ENCODE assay signal across 16 cellular contexts in the genomic region with DNA sequence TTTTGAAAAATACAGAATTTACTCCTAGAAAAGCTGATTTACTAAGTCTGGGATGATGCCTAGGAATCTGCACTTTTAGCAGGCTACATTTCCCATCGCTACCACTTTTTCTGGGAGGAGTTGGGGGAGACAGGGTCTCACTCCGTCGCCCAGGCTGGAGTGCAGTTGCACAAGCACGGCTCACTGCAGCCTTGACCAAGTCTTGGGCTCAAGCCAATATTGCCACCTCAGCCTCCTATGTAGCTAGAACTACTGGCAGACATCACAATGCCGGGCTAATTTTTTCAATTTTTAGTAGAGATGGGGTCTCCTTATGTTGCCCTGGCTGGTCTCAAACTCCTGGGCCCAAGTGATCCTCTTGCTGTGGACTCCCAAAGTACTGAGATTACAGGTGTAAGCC.
DNase-seq lines count a peak whose midpoint lies in the region; ATAC-seq, FAIRE-seq and TF ChIP-seq lines count a peak whose summit lies in the region.
"Had no signal": no experiment of that assay in that cellular context is flagged by ENCODE, and none has a peak within 500 bp of the region (broad histone marks: within the 10 kb centered on the region; RNA-seq: fewer than 3 reads in every experiment).

No MANE protein-coding gene starts in this region.

- H2BK12ac ChIP-seq in H9 (ENCODE audit: insufficient read length, low read depth, low read length), result no peak overlapping the region

- CTCF ChIA-PET in HepG2 (lab: Yijun Ruan, JAX; ENCODE audit: low intra/inter-chr PET ratio, low total read pairs), result no interaction called here
- CTCF ChIA-PET in activated naive CD4-positive, alpha-beta T cell treated with anti-CD3 and anti-CD28 coated beads, Interleukin-2, amount 10 ng/mL, durations not matched to agents 7 days and 5 days (lab: Charles Lee), result no interaction called here

- H3K14ac ChIP-seq in H9 (ENCODE audit: insufficient read depth, low read length), result no peak overlapping the region

- H3K4me1 ChIP-seq in right lobe of liver (peaks cover 0 to 11% (median 0%) of the 10 kb centered on the region in 4 donors), HepG2 (ENCODE audit: insufficient read depth, low read length) (peaks cover 18% of the 10 kb centered on the region), fibroblast of lung (ENCODE audit: control insufficient read depth, extremely low read depth, insufficient read depth, low read length) (no peaks in the 10 kb centered on the region), left lung (no peaks in the 10 kb centered on the region), testis (no peaks in the 10 kb centered on the region), endodermal cell (ENCODE audit: control insufficient read depth, insufficient read depth, low read length) (no peaks in the 10 kb centered on the region), H9 (ENCODE audit: insufficient read depth, low read length) (no peaks in the 10 kb centered on the region)

- no peaks in the 10 kb centered on the region for H3K4me1 Mint-ChIP-seq in endodermal cell
- H3K4me1 Mint-ChIP-seq in activated naive CD4-positive, alpha-beta T cell treated with anti-CD3 and anti-CD28 coated beads, Interleukin-2, amount 10 ng/mL, durations not matched to agents 7 days and 5 days, result no peaks in the 10 kb centered on the region
- H3K4me1 Mint-ChIP-seq in H9, result 0 out of 4 replicates have a peak, but pooled peaks cover 0 to 3% of the 10 kb centered on the region in 2 experiments
- H3K4me1 Mint-ChIP-seq: CD4-positive, CD25-positive, alpha-beta regulatory T cell had no signal

- H3K27ac Mint-ChIP-seq in endodermal cell, result no peak overlapping the region
- no peak overlapping the region for H3K27ac Mint-ChIP-seq in activated naive CD4-positive, alpha-beta T cell treated with anti-CD3 and anti-CD28 coated beads, Interleukin-2, amount 10 ng/mL, durations not matched to agents 7 days and 5 days
- H3K27ac Mint-ChIP-seq in H9, result no peak overlapping the region; a peak in 1 of 7 replicates
- H3K27ac Mint-ChIP-seq: CD4-positive, CD25-positive, alpha-beta regulatory T cell; HFFc6 had no signal

- H2AK5ac ChIP-seq in H9 (ENCODE audit: insufficient read length, low read length), result no peak overlapping the region

- no peaks in the 10 kb centered on the region for H3K79me1 ChIP-seq in H9 (ENCODE audit: insufficient read depth, low read depth, low read length, poor library complexity, severe bottlenecking)

- no peak overlapping the region for H3K9ac ChIP-seq in HepG2 (ENCODE audit: insufficient read depth, low read depth, low read length)
- H3K9ac ChIP-seq in fibroblast of lung (ENCODE audit: insufficient read depth, low read length), result no peak overlapping the region
- H3K9ac ChIP-seq in endodermal cell (ENCODE audit: extremely low read depth, low read length, poor library complexity, severe bottlenecking), result no peak overlapping the region
- H3K9ac ChIP-seq in H9 (ENCODE audit: extremely low read depth, insufficient read length, low read length), result no peak overlapping the region
- H3K9ac ChIP-seq: BLaER1 treated with 17β-estradiol and CSF1 and Interleukin-3, amounts not matched to agents 10 nM and 100 nM had no signal

- peak in 2 of 3 donors; percentile 52 to 58 for DNase-seq in right lobe of liver
- no peak for DNase-seq in HepG2 (ENCODE audit: low spot score)
- peak; percentile 25 to 38 for DNase-seq in fibroblast of lung (ENCODE audit: low read depth in 2 of 2)
- DNase-seq in left lung, result no peak
- peak; percentile 23 for DNase-seq in testis
- no peak for DNase-seq in endodermal cell
- no peak for DNase-seq in activated naive CD4-positive, alpha-beta T cell treated with anti-CD3 and anti-CD28 coated beads, Interleukin-2, amount 10 ng/mL, durations not matched to agents 7 days and 5 days
- no peak for DNase-seq in H9
- DNase-seq: ACHN; CD4-positive, CD25-positive, alpha-beta regulatory T cell; DMS53; HCEC 1CT; HFFc6 had no signal

- peaks cover 6% of the 10 kb centered on the region for H3K79me2 ChIP-seq in HepG2 (ENCODE audit: insufficient read depth, low read length)
- no peaks in the 10 kb centered on the region for H3K79me2 ChIP-seq in fibroblast of lung (ENCODE audit: control insufficient read depth, insufficient read depth, low read length)
- H3K79me2 ChIP-seq in H9 (ENCODE audit: insufficient read depth, low read length), result no peaks in the 10 kb centered on the region; the same call in 1 of the 2 replicates

- no peak overlapping the region for H2BK15ac ChIP-seq in H9 (ENCODE audit: low read depth, low read length)

- intact Hi-C loops in right lobe of liver (cut with DNase I) (no loop called here), HepG2 (cut with micrococcal nuclease; ENCODE audit: unreplicated experiment) (no loop called here), left lung (cut with DNase I) (no loop called here), testis (cut with DNase I; ENCODE audit: low total_unique reads) (no loop called here)

- no peak for TF ChIP-seq POLR2A in right lobe of liver (IDR thresholded peaks at IDR 0.05)
- no peak for TF ChIP-seq POLR2A in HepG2 (IDR thresholded peaks at IDR 0.05; ENCODE audit: insufficient read depth in 1 of 2, low read depth in 2 of 2, low read length in 2 of 2)
- no peak for TF ChIP-seq POLR2A in testis (IDR thresholded peaks at IDR 0.05)

- peak; percentile 59 to 89 (median 78) for ATAC-seq in right lobe of liver
- ATAC-seq in HepG2, result no peak
- peak; percentile 22 for ATAC-seq in left lung

- H3K4me3 ChIP-seq in right lobe of liver (no peak overlapping the region), HepG2 (replicated peaks in 1 of 3; ENCODE audit: insufficient read depth in 1 of 3, low read depth in 2 of 3, low read length in 3 of 3) (no peak overlapping the region), fibroblast of lung (replicated peaks in 1 of 4; ENCODE audit: control extremely low read depth in 1 of 4, insufficient read depth in 1 of 4, low read depth in 3 of 4, low read length in 4 of 4) (no peak overlapping the region), left lung (no peak overlapping the region), testis (no peak overlapping the region), endodermal cell (ENCODE audit: low read length) (no peak overlapping the region)
- H3K4me3 ChIP-seq: BLaER1 treated with 17β-estradiol and CSF1 and Interleukin-3, amounts not matched to agents 10 nM and 100 nM had no signal

- H3K36me3 ChIP-seq in right lobe of liver (no peaks in the 10 kb centered on the region), HepG2 (replicated peaks in 1 of 2; ENCODE audit: control insufficient read depth in 1 of 2, insufficient read depth in 2 of 2, low read length in 2 of 2) (peaks cover 3 to 7% of the 10 kb centered on the region in 2 experiments; a peak in 2 of 5 replicates), fibroblast of lung (ENCODE audit: control insufficient read depth, insufficient read depth, low read length) (no peaks in the 10 kb centered on the region), left lung (no peaks in the 10 kb centered on the region), testis (ENCODE audit: low read depth, missing control alignments) (no peaks in the 10 kb centered on the region), endodermal cell (ENCODE audit: control insufficient read depth, insufficient read depth, low read length) (peaks cover 22% of the 10 kb centered on the region)

- no peak overlapping the region for H4K91ac ChIP-seq in H9 (ENCODE audit: insufficient read length, low read depth, low read length)

- H3K9me3 Mint-ChIP-seq in endodermal cell (no peaks in the 10 kb centered on the region), H9 (no peaks in the 10 kb centered on the region)
- H3K9me3 Mint-ChIP-seq in activated naive CD4-positive, alpha-beta T cell treated with anti-CD3 and anti-CD28 coated beads, Interleukin-2, amount 10 ng/mL, durations not matched to agents 7 days and 5 days, result no peaks in the 10 kb centered on the region
- H3K9me3 Mint-ChIP-seq: CD4-positive, CD25-positive, alpha-beta regulatory T cell; HFFc6 had no signal

- TF ChIP-seq EP300 in HepG2 (IDR thresholded peaks at IDR 0.05; ENCODE audit: low read depth in 2 of 2, low read length in 2 of 2), result no peak
- TF ChIP-seq EP300 in HepG2 (CRISPR knock-in tag; IDR thresholded peaks at IDR 0.05; ENCODE audit: borderline replicate concordance), result no peak

- BruUV-seq in HepG2 (replicated peaks; lab: Mats Ljungman, UMichigan), result no TSS peak

- no peak overlapping the region for H2BK5ac ChIP-seq in H9 (ENCODE audit: insufficient read length, low read length)

- WGBS in right lobe of liver (ENCODE audit: insufficient coverage, low coverage, low lambda C conversion rate, missing lambda C conversion rate), result 32% methylated on average over 2 of the region's 5 CpGs
- 94% methylated on average over 5 of the region's 5 CpGs for WGBS in HepG2 (ENCODE audit: low lambda C conversion rate)
- 70 to 83% methylated on average over 5 of the region's 5 CpGs for WGBS in testis, 2 donors
- WGBS in endodermal cell (ENCODE audit: insufficient coverage in 1 of 2, insufficient read length in 1 of 2), 2 experiments, result 81 to 90% methylated on average over 3 to 5 of the region's 5 CpGs
- no CpG with 5 or more reads among the region's 5 CpGs for WGBS in H9 (ENCODE audit: extremely low coverage, insufficient read length, low lambda C conversion rate)

- no peak overlapping the region for H3K23ac ChIP-seq in H9 (ENCODE audit: insufficient read length, low read depth, low read length)

- no peak for FAIRE-seq in HepG2 (lab: Jason Lieb, UNC)
- FAIRE-seq: GM12891, H1 had no signal

- H4K20me1 ChIP-seq in HepG2 (ENCODE audit: insufficient read depth, low read length) (no peaks in the 10 kb centered on the region), fibroblast of lung (ENCODE audit: control insufficient read depth, extremely low read depth, insufficient read depth, low read length) (no peaks in the 10 kb centered on the region), H9 (ENCODE audit: control insufficient read depth, insufficient read depth, insufficient read length) (no peaks in the 10 kb centered on the region)

- H3K27me3 ChIP-seq in right lobe of liver, result no peaks in the 10 kb centered on the region
- H3K27me3 ChIP-seq in HepG2 (ENCODE audit: control insufficient read depth in 1 of 2, insufficient read depth in 2 of 2, low read length in 2 of 2), result no peaks in the 10 kb centered on the region
- H3K27me3 ChIP-seq in fibroblast of lung (ENCODE audit: control insufficient read depth, insufficient read depth, low read length), result no peaks in the 10 kb centered on the region
- no peaks in the 10 kb centered on the region for H3K27me3 ChIP-seq in left lung
- no peaks in the 10 kb centered on the region for H3K27me3 ChIP-seq in testis
- no peaks in the 10 kb centered on the region for H3K27me3 ChIP-seq in endodermal cell (ENCODE audit: control insufficient read depth, insufficient read depth, low read length, poor library complexity, severe bottlenecking)
- H3K27me3 ChIP-seq in H9 (ENCODE audit: insufficient read depth, low read length), result no peaks in the 10 kb centered on the region
- H3K27me3 ChIP-seq: BLaER1 treated with 17β-estradiol and CSF1 and Interleukin-3, amounts not matched to agents 10 nM and 100 nM had no signal

- no peak overlapping the region for H2BK120ac ChIP-seq in H9 (ENCODE audit: low read depth, low read length, poor library complexity, severe bottlenecking)

- no peak overlapping the region for H2AFZ ChIP-seq in HepG2 (ENCODE audit: low read length)
- H2AFZ ChIP-seq in fibroblast of lung (ENCODE audit: low read length), result no peak overlapping the region
- H2AFZ ChIP-seq in H9 (ENCODE audit: low read length), result no peak overlapping the region

- H3K27ac ChIP-seq in right lobe of liver, result no peak overlapping the region
- no peak overlapping the region for H3K27ac ChIP-seq in HepG2 (ENCODE audit: extremely low read length, insufficient read depth, low read length)
- H3K27ac ChIP-seq in fibroblast of lung (ENCODE audit: insufficient read depth, low read length), result no peak overlapping the region
- H3K27ac ChIP-seq in left lung, result no peak overlapping the region
- H3K27ac ChIP-seq in testis, result no peak overlapping the region
- H3K27ac ChIP-seq in endodermal cell (ENCODE audit: low read depth, low read length), result no peak overlapping the region
- H3K27ac ChIP-seq in H9 (ENCODE audit: insufficient read length, low read depth, low read length), result no peak overlapping the region
- H3K27ac ChIP-seq: BLaER1 treated with 17β-estradiol and CSF1 and Interleukin-3, amounts not matched to agents 10 nM and 100 nM had no signal

- no peak overlapping the region for H3K4me2 ChIP-seq in HepG2 (ENCODE audit: low read depth, low read length)
- H3K4me2 ChIP-seq in fibroblast of lung (ENCODE audit: extremely low read depth, insufficient read depth, low read length), result no peak overlapping the region
- no peak overlapping the region for H3K4me2 ChIP-seq in H9 (ENCODE audit: insufficient read depth, insufficient read length, low read length)

- in situ Hi-C loops in HepG2 (cut with HindIII; ENCODE audit: extremely low pct_ligation_motif_present, low pct_unique_long_range_greater_than_20kb), result no loop called here

- no peaks in the 10 kb centered on the region for H3K23me2 ChIP-seq in H9 (ENCODE audit: insufficient read length, low read depth, low read length, poor library complexity, severe bottlenecking)

- no peak overlapping the region for H3K18ac ChIP-seq in H9 (ENCODE audit: insufficient read length, low read depth, low read length)

- no peak overlapping the region for H3T11ph ChIP-seq in H9 (ENCODE audit: low read length)

- H3K9me3 ChIP-seq in right lobe of liver (no peaks in the 10 kb centered on the region), HepG2 (ENCODE audit: low read length) (no peaks in the 10 kb centered on the region), fibroblast of lung (ENCODE audit: control insufficient read depth, insufficient read depth, low read depth, low read length) (no peaks in the 10 kb centered on the region), left lung (no peaks in the 10 kb centered on the region), testis (no peaks in the 10 kb centered on the region), endodermal cell (ENCODE audit: control insufficient read depth, low read length) (no peaks in the 10 kb centered on the region), H9 (ENCODE audit: control insufficient read depth, low read depth, low read length) (no peaks in the 10 kb centered on the region)
- H3K9me3 ChIP-seq: BLaER1 treated with 17β-estradiol and CSF1 and Interleukin-3, amounts not matched to agents 10 nM and 100 nM had no signal

- POLR2A ChIA-PET in HepG2 (lab: Yijun Ruan, JAX), result no interaction called here

- H3K27me3 Mint-ChIP-seq in endodermal cell (ENCODE audit: insufficient read depth), result no peaks in the 10 kb centered on the region
- H3K27me3 Mint-ChIP-seq in activated naive CD4-positive, alpha-beta T cell treated with anti-CD3 and anti-CD28 coated beads, Interleukin-2, amount 10 ng/mL, durations not matched to agents 7 days and 5 days, result peaks cover 10% of the 10 kb centered on the region
- H3K27me3 Mint-ChIP-seq in H9 (ENCODE audit: low read depth), result no peaks in the 10 kb centered on the region

- H2BK20ac ChIP-seq in H9 (ENCODE audit: low read depth, low read length, poor library complexity, severe bottlenecking), result no peak overlapping the region

- peaks cover 15% of the 10 kb centered on the region for H3K36me3 Mint-ChIP-seq in endodermal cell (ENCODE audit: low read depth)
- no peaks in the 10 kb centered on the region for H3K36me3 Mint-ChIP-seq in activated naive CD4-positive, alpha-beta T cell treated with anti-CD3 and anti-CD28 coated beads, Interleukin-2, amount 10 ng/mL, durations not matched to agents 7 days and 5 days
- H3K36me3 Mint-ChIP-seq in H9 (ENCODE audit: insufficient read depth in 1 of 3, low read depth in 3 of 3), result peaks cover 0 to 8% (median 3%) of the 10 kb centered on the region in 3 experiments; a peak in 3 of 7 replicates
- H3K36me3 Mint-ChIP-seq: CD4-positive, CD25-positive, alpha-beta regulatory T cell had no signal

- H3K4me3 Mint-ChIP-seq in endodermal cell (no peak overlapping the region), H9 (no peak overlapping the region)
- H3K4me3 Mint-ChIP-seq in activated naive CD4-positive, alpha-beta T cell treated with anti-CD3 and anti-CD28 coated beads, Interleukin-2, amount 10 ng/mL, durations not matched to agents 7 days and 5 days, result no peak overlapping the region
- H3K4me3 Mint-ChIP-seq: CD4-positive, CD25-positive, alpha-beta regulatory T cell; HFFc6 had no signal

- no peak for TF ChIP-seq RAD21 in HepG2 (CRISPR knock-in tag; IDR thresholded peaks at IDR 0.05)

- H4K5ac ChIP-seq in H9 (ENCODE audit: insufficient read length, low read depth, low read length), result no peak overlapping the region

- TF ChIP-seq CTCF in right lobe of liver (IDR thresholded peaks at IDR 0.05) (no peak), HepG2 (CRISPR knock-in tag; IDR thresholded peaks at IDR 0.05) (no peak), fibroblast of lung (conservative IDR thresholded peaks at IDR 0.05 in 1 of 2, IDR thresholded peaks at IDR 0.05 in 1 of 2; ENCODE audit: low read depth in 1 of 2, low read length in 2 of 2) (no peak), left lung (IDR thresholded peaks at IDR 0.05) (no peak), testis (IDR thresholded peaks at IDR 0.05) (no peak), endodermal cell (conservative IDR thresholded peaks at IDR 0.05) (no peak), H9 (conservative IDR thresholded peaks at IDR 0.05) (no peak)

- no peak overlapping the region for H4K8ac ChIP-seq in H9 (replicated peaks; ENCODE audit: insufficient read length, low read depth, low read length)

- no peak overlapping the region for H3K56ac ChIP-seq in H9 (ENCODE audit: insufficient read length, low read depth, low read length)

- no peak overlapping the region for H3K4ac ChIP-seq in H9 (ENCODE audit: low read depth, low read length)

Comparison
In these comparisons a context has a peak if more than half of its experiments do, and no peak if none do; other contexts are left out.
1. DNase-seq: peak in right lobe of liver (2 of 3), fibroblast of lung (2 of 2) and testis (single experiment); none in HepG2 (single experiment), left lung (0 of 2), endodermal cell (single experiment), activated naive CD4-positive, alpha-beta T cell treated with anti-CD3 and anti-CD28 coated beads, Interleukin-2, amount 10 ng/mL, durations not matched to agents 7 days and 5 days (single experiment) and H9 (single experiment).